22 cellular contexts compared by ENCODE assay signal in genomic region chr20:48875233-48875913, GRCh38. TPM values are rescaled to one million over a fixed set of nuclear protein-coding genes. Genes with fewer than 3 reads are reported as not detected.
DNase-seq lines count a peak whose midpoint lies in the region; ATAC-seq and TF ChIP-seq lines count a peak whose summit lies in the region.
"Had no signal": no experiment of that assay in that cellular context is flagged by ENCODE, and none has a peak within 500 bp of the region (broad histone marks: within the 10 kb centered on the region; RNA-seq: fewer than 3 reads in every experiment).

No MANE protein-coding gene starts in this region.

- peaks cover 9% of the 10 kb centered on the region for H3K4me1 Mint-ChIP-seq in activated T-cell treated with anti-CD3 and anti-CD28 coated beads, Interleukin-2, amount 50 U/mL, for 24 hours (ENCODE audit: low read depth)
- peaks cover 21% of the 10 kb centered on the region for H3K4me1 Mint-ChIP-seq in activated T-cell treated with anti-CD3 and anti-CD28 coated beads, Interleukin-2, amount 50 U/mL, for 72 hours (ENCODE audit: low read depth)
- peaks cover 12% of the 10 kb centered on the region for H3K4me1 Mint-ChIP-seq in central memory CD8-positive, alpha-beta T cell

- H3K9me3 ChIP-seq in thyroid gland (no peaks in the 10 kb centered on the region), trophoblast cell (ENCODE audit: insufficient read depth, low read depth, low read length) (no peaks in the 10 kb centered on the region)
- H3K9me3 ChIP-seq: HAP-1, thoracic aorta had no signal

- H3K4me2 ChIP-seq in trophoblast cell (ENCODE audit: low read length): no peak overlapping the region
- H3K4me2 ChIP-seq: hepatocyte, KMS-11 had no signal

- H3K27me3 ChIP-seq in thyroid gland: no peaks in the 10 kb centered on the region
- no peaks in the 10 kb centered on the region for H3K27me3 ChIP-seq in trophoblast cell (ENCODE audit: insufficient read depth, low read length)
- H3K27me3 ChIP-seq: hepatocyte had no signal

- H3K9me3 Mint-ChIP-seq in activated T-cell treated with anti-CD3 and anti-CD28 coated beads, Interleukin-2, amount 50 U/mL, for 24 hours: peaks cover 4% of the 10 kb centered on the region
- no peaks in the 10 kb centered on the region for H3K9me3 Mint-ChIP-seq in activated T-cell treated with anti-CD3 and anti-CD28 coated beads, Interleukin-2, amount 50 U/mL, for 72 hours
- H3K9me3 Mint-ChIP-seq in central memory CD8-positive, alpha-beta T cell: no peaks in the 10 kb centered on the region
- H3K9me3 Mint-ChIP-seq: endodermal cell had no signal

- H3K27ac Mint-ChIP-seq in activated T-cell treated with anti-CD3 and anti-CD28 coated beads, Interleukin-2, amount 50 U/mL, for 24 hours: peak overlapping the region; percentile 5
- no peak overlapping the region for H3K27ac Mint-ChIP-seq in activated T-cell treated with anti-CD3 and anti-CD28 coated beads, Interleukin-2, amount 50 U/mL, for 72 hours
- peak overlapping the region; percentile 56 for H3K27ac Mint-ChIP-seq in central memory CD8-positive, alpha-beta T cell (ENCODE audit: low read depth)
- H3K27ac Mint-ChIP-seq: endodermal cell had no signal

- H4K91ac ChIP-seq in trophoblast cell (ENCODE audit: low read depth, low read length): no peak overlapping the region

- H3K9ac ChIP-seq in trophoblast cell (ENCODE audit: low read length): no peak overlapping the region
- H3K9ac ChIP-seq: KMS-11 had no signal

- no peak overlapping the region for H2AFZ ChIP-seq in trophoblast cell (ENCODE audit: insufficient read depth, low read length, poor library complexity)
- H2AFZ ChIP-seq: hepatocyte had no signal

- no peak overlapping the region for H2BK5ac ChIP-seq in trophoblast cell (ENCODE audit: low read depth, low read length, poor library complexity)

- no peaks in the 10 kb centered on the region for H3K27me3 Mint-ChIP-seq in activated T-cell treated with anti-CD3 and anti-CD28 coated beads, Interleukin-2, amount 50 U/mL, for 24 hours
- no peaks in the 10 kb centered on the region for H3K27me3 Mint-ChIP-seq in activated T-cell treated with anti-CD3 and anti-CD28 coated beads, Interleukin-2, amount 50 U/mL, for 72 hours (ENCODE audit: low read depth)
- no peaks in the 10 kb centered on the region for H3K27me3 Mint-ChIP-seq in central memory CD8-positive, alpha-beta T cell
- H3K27me3 Mint-ChIP-seq: naive thymus-derived CD4-positive, alpha-beta T cell had no signal

- no peaks in the 10 kb centered on the region for H3K36me3 Mint-ChIP-seq in activated T-cell treated with anti-CD3 and anti-CD28 coated beads, Interleukin-2, amount 50 U/mL, for 24 hours (ENCODE audit: low read depth)
- peaks cover 0 to 1% of the 10 kb centered on the region in 2 donors for H3K36me3 Mint-ChIP-seq in activated T-cell treated with anti-CD3 and anti-CD28 coated beads, Interleukin-2, amount 50 U/mL, for 72 hours (ENCODE audit: insufficient read depth in 2 of 2)
- no peaks in the 10 kb centered on the region for H3K36me3 Mint-ChIP-seq in central memory CD8-positive, alpha-beta T cell (ENCODE audit: insufficient read depth)

- no peak overlapping the region for H2BK12ac ChIP-seq in trophoblast cell (ENCODE audit: low read length)

- no peak overlapping the region for H2BK120ac ChIP-seq in trophoblast cell (ENCODE audit: insufficient read depth, low read length, poor library complexity)

- TF ChIP-seq POLR2A in NB4 (IDR thresholded peaks at IDR 0.05; ENCODE audit: extremely low read depth, insufficient read length) (no peak), thyroid gland (IDR thresholded peaks at IDR 0.05) (no peak)

- no peak overlapping the region for H3K4ac ChIP-seq in trophoblast cell (ENCODE audit: low read depth, low read length)

- H3K4me1 ChIP-seq in thyroid gland (peaks cover 6 to 13% of the 10 kb centered on the region in 2 donors), trophoblast cell (ENCODE audit: control insufficient read depth in 1 of 2, insufficient read depth in 2 of 2, low read length in 2 of 2) (no peaks in the 10 kb centered on the region)
- H3K4me1 ChIP-seq: HAP-1 had no signal

- H3K4me3 ChIP-seq in NB4 (ENCODE audit: low read depth, low read length) (no peak overlapping the region), thyroid gland (replicated peaks in 1 of 3) (no peak overlapping the region), trophoblast cell (ENCODE audit: low read depth, low read length) (no peak overlapping the region)
- H3K4me3 ChIP-seq: HAP-1, hepatocyte, lung, skin epidermis, thoracic aorta had no signal

- 46 to 49% methylated on average over 17 of the region's 17 CpGs for WGBS in thyroid gland, 2 donors
- WGBS in trophoblast cell (ENCODE audit: extremely low coverage, insufficient coverage, insufficient read length): 100% methylated on average over 1 of the region's 17 CpGs

- H3K4me3 Mint-ChIP-seq in activated T-cell treated with anti-CD3 and anti-CD28 coated beads, Interleukin-2, amount 50 U/mL, for 24 hours: no peak overlapping the region
- H3K4me3 Mint-ChIP-seq in activated T-cell treated with anti-CD3 and anti-CD28 coated beads, Interleukin-2, amount 50 U/mL, for 72 hours: no peak overlapping the region
- H3K4me3 Mint-ChIP-seq in central memory CD8-positive, alpha-beta T cell: no peak overlapping the region
- H3K4me3 Mint-ChIP-seq: endodermal cell; naive thymus-derived CD4-positive, alpha-beta T cell had no signal

- no peaks in the 10 kb centered on the region for H3K79me2 ChIP-seq in trophoblast cell (ENCODE audit: control insufficient read depth, insufficient read depth, low read length, poor library complexity)
- H3K79me2 ChIP-seq: hepatocyte had no signal

- H3K23ac ChIP-seq in trophoblast cell (ENCODE audit: low read length): no peak overlapping the region

- no peak for DNase-seq in activated T-cell treated with anti-CD3 and anti-CD28 coated beads, Interleukin-2, amount 50 U/mL, for 24 hours
- no peak for DNase-seq in activated T-cell treated with anti-CD3 and anti-CD28 coated beads, Interleukin-2, amount 50 U/mL, for 72 hours
- DNase-seq in NB4 (ENCODE audit: low read depth): peak; percentile 37
- DNase-seq in central memory CD8-positive, alpha-beta T cell (ENCODE audit: low spot score in 2 of 2): no peak
- peak; percentile 57 to 75 for DNase-seq in thyroid gland
- DNase-seq in trophoblast cell: no peak
- no peak for DNase-seq in cerebellum (ENCODE audit: low spot score)
- DNase-seq: activated CD4-positive, alpha-beta T cell treated with anti-CD3 and anti-CD28 coated beads, Interleukin-2, amount 50 U/mL, for 1 hour; activated naive CD4-positive, alpha-beta T cell treated with Interleukin-2 at 50 U/mL for 16 hours; naive thymus-derived CD4-positive, alpha-beta T cell; NCI-H1105; NCI-H2081 treated with DMSO at 0.1 percent for 48 hours; posterior cingulate gyrus; stimulated activated CD4-positive, alpha-beta T cell treated with anti-CD3 and anti-CD28 coated beads, Interleukin-4, amount 100 ng/mL, for 4 hours had no signal

- no peak overlapping the region for H3K14ac ChIP-seq in trophoblast cell (ENCODE audit: low read length)

- no peak overlapping the region for H3K18ac ChIP-seq in trophoblast cell (ENCODE audit: low read length)

- H3K27ac ChIP-seq in thyroid gland: no peak overlapping the region
- no peak overlapping the region for H3K27ac ChIP-seq in trophoblast cell (ENCODE audit: low read depth, low read length)
- H3K27ac ChIP-seq: hepatocyte, KMS-11, skin epidermis, thoracic aorta had no signal

- no peaks in the 10 kb centered on the region for H3K79me1 ChIP-seq in trophoblast cell (ENCODE audit: low read length)

- H2AK5ac ChIP-seq in trophoblast cell (ENCODE audit: low read length): no peak overlapping the region

- TF ChIP-seq CTCF in NB4 (IDR thresholded peaks at IDR 0.05; ENCODE audit: low read depth, low read length): no peak
- no peak for TF ChIP-seq CTCF in thyroid gland (IDR thresholded peaks at IDR 0.05)

- ATAC-seq in activated T-cell treated with anti-CD3 and anti-CD28 coated beads, Interleukin-2, amount 50 U/mL, for 72 hours (replicated peaks in 1 of 2): no peak
- ATAC-seq in central memory CD8-positive, alpha-beta T cell (replicated peaks; ENCODE audit: extremely low read depth, poor library complexity, severe bottlenecking): no peak
- ATAC-seq in GM21360 (IDR thresholded peaks at IDR 0.05; ENCODE audit: unreplicated experiment): no peak

- H4K12ac ChIP-seq in trophoblast cell (ENCODE audit: low read depth, low read length): no peak overlapping the region

- no peak overlapping the region for H4K8ac ChIP-seq in trophoblast cell (ENCODE audit: low read depth, low read length)

- H3K36me3 ChIP-seq in thyroid gland: no peaks in the 10 kb centered on the region
- H3K36me3 ChIP-seq in trophoblast cell (ENCODE audit: control insufficient read depth in 1 of 2, insufficient read depth in 2 of 2, low read length in 2 of 2): no peaks in the 10 kb centered on the region
- H3K36me3 ChIP-seq: HAP-1, thoracic aorta had no signal

- intact Hi-C loops in thyroid gland (cut with DNase I): no loop called here

RNA-seq across cellular contexts. Expression of gene ARFGEF2, which starts 46.1 kb away (rescaled TPM):
- total RNA-seq in activated T-cell treated with anti-CD3 and anti-CD28 coated beads, Interleukin-2, amount 50 U/mL, for 72 hours: 10 to 100 TPM; 23.3 to 23.6 TPM
- total RNA-seq in thyroid gland (100 to 1,000 TPM in 2 of 4 donors, 10 to 100 TPM in 2; 92.3 to 131 (median 101) TPM), cerebellum (27.9 TPM)
- polyA plus RNA-seq in trophoblast cell (2013): 11.8 and 12.1 TPM in 2 replicates

RNA-seq across cellular contexts. Expression of gene PREX1, which starts 47.6 kb away (rescaled TPM):
- 100 to 1,000 TPM in 1 of 2 donors, 10 to 100 TPM in 1; 85.6 to 112 TPM for total RNA-seq in activated T-cell treated with anti-CD3 and anti-CD28 coated beads, Interleukin-2, amount 50 U/mL, for 72 hours
- total RNA-seq in thyroid gland (10 to 100 TPM; 10.2 to 42.7 (median 18.7) TPM), cerebellum (55.3 TPM)
- 9.3 and 10.5 TPM in 2 replicates for polyA plus RNA-seq in trophoblast cell (2013)

Comparison
In these comparisons a context has a peak if more than half of its experiments do, and no peak if none do; other contexts are left out.
1. DNase-seq: peak in NB4 (single experiment) and thyroid gland (2 of 2); none in activated T-cell treated with anti-CD3 and anti-CD28 coated beads, Interleukin-2, amount 50 U/mL, for 24 hours (single experiment), activated T-cell treated with anti-CD3 and anti-CD28 coated beads, Interleukin-2, amount 50 U/mL, for 72 hours (0 of 2), central memory CD8-positive, alpha-beta T cell (0 of 2), trophoblast cell (0 of 2) and cerebellum (single experiment).